In genomic region chr7:100708395-100708794, GRCh38 we compare ENCODE assay signal across 35 cellular contexts. TPM values are rescaled to one million over a fixed set of nuclear protein-coding genes. Genes with fewer than 3 reads are reported as not detected.
A peak's percentile ranks its signal among the peaks of the same experiment; 100 is the strongest.
DNase-seq lines count a peak whose midpoint lies in the region; ATAC-seq and TF ChIP-seq lines count a peak whose summit lies in the region.
"Had no signal": no experiment of that assay in that cellular context is flagged by ENCODE, and none has a peak within 500 bp of the region (broad histone marks: within the 10 kb centered on the region; RNA-seq: fewer than 3 reads in every experiment).

No MANE protein-coding gene starts in this region.

- CTCF ChIA-PET in activated CD4-positive, alpha-beta memory T cell treated with anti-CD3 and anti-CD28 coated beads, Interleukin-2, amount 10 ng/mL, durations not matched to agents 7 days and 5 days (lab: Charles Lee) = interaction anchor here (1.1 kb wide), 1 partner anchor 144 kb away, joined by 3 read pairs; the partner anchor contains the start of gene SLC12A9
- CTCF ChIA-PET in activated CD4-positive, alpha-beta memory T cell treated with anti-CD3 and anti-CD28 coated beads for 36 hours (lab: Charles Lee) = interaction anchor here (0.6 to 6.5 kb wide), 2 partner anchors 14 to 16 kb away, joined by 3 to 68 read pairs; no protein-coding TSS in a partner anchor
- CTCF ChIA-PET in HEK293T (lab: Yijun Ruan, JAX) = interaction anchor here (0.6 kb wide), 1 partner anchor 301 kb away, joined by 4 read pairs; no protein-coding TSS in a partner anchor

- peaks cover 17% of the 10 kb centered on the region for H3K4me1 Mint-ChIP-seq in activated CD4-positive, alpha-beta memory T cell treated with anti-CD3 and anti-CD28 coated beads, Interleukin-2, amount 10 ng/mL, durations not matched to agents 7 days and 5 days
- peaks cover 14% of the 10 kb centered on the region for H3K4me1 Mint-ChIP-seq in activated CD4-positive, alpha-beta memory T cell treated with anti-CD3 and anti-CD28 coated beads for 36 hours (ENCODE audit: low read depth)
- H3K4me1 Mint-ChIP-seq in activated naive CD8-positive, alpha-beta T cell (ENCODE audit: low read depth) = peaks cover 14% of the 10 kb centered on the region
- H3K4me1 Mint-ChIP-seq in naive B cell = peaks cover 15 to 21% (median 19%) of the 10 kb centered on the region in 3 donors
- peaks cover 14% of the 10 kb centered on the region for H3K4me1 Mint-ChIP-seq in CD14-positive monocyte

- intact Hi-C loops in activated CD4-positive, alpha-beta memory T cell treated with anti-CD3 and anti-CD28 coated beads for 36 hours (cut with micrococcal nuclease) = loop anchor here (5.0 kb wide), 1 partner anchor 169 kb away; the partner anchor contains the start of gene SRRT
- intact Hi-C loops in CD14-positive monocyte (cut with micrococcal nuclease) = loop anchor here (5.0 kb wide), 2 partner anchors 36 to 144 kb away; partner anchors contain the start of genes GNB2 (in 1 of the 2) and SLC12A9 (in 1 of the 2)

- no peaks in the 10 kb centered on the region for H3K27me3 Mint-ChIP-seq in activated CD4-positive, alpha-beta memory T cell treated with anti-CD3 and anti-CD28 coated beads, Interleukin-2, amount 10 ng/mL, durations not matched to agents 7 days and 5 days
- H3K27me3 Mint-ChIP-seq in activated CD4-positive, alpha-beta memory T cell treated with anti-CD3 and anti-CD28 coated beads for 36 hours = no peaks in the 10 kb centered on the region
- H3K27me3 Mint-ChIP-seq in activated naive CD8-positive, alpha-beta T cell = no peaks in the 10 kb centered on the region
- H3K27me3 Mint-ChIP-seq in naive B cell = no peaks in the 10 kb centered on the region
- H3K27me3 Mint-ChIP-seq in CD14-positive monocyte (ENCODE audit: low read depth in 3 of 3) = peaks cover 0 to 2% (median 1%) of the 10 kb centered on the region in 3 donors
- H3K27me3 Mint-ChIP-seq: effector memory CD8-positive, alpha-beta T cell; memory B cell; stimulated activated naive CD8-positive, alpha-beta T cell treated with anti-CD3 and anti-CD28 coated beads, Interleukin-15, amount 100 ng/mL, for 72 hours had no signal

- no peak for DNase-seq in activated CD4-positive, alpha-beta memory T cell treated with anti-CD3 and anti-CD28 coated beads, Interleukin-2, amount 10 ng/mL, durations not matched to agents 7 days and 5 days
- no peak for DNase-seq in activated CD4-positive, alpha-beta memory T cell treated with anti-CD3 and anti-CD28 coated beads for 36 hours
- DNase-seq in HEK293T (ENCODE audit: extremely low spot score) (no peak), naive B cell (no peak), hippocampal formation (lab: John Stamatoyannopoulos, UW) (no peak), CD14-positive monocyte (ENCODE audit: low spot score) (no peak), OCI-M2 (lab: John Stamatoyannopoulos, UW; ENCODE audit: unreplicated experiment) (no peak)
- DNase-seq: 8988T; activated CD4-positive, alpha-beta T cell treated with anti-CD3 and anti-CD28 coated beads for 4 hours; activated naive CD4-positive, alpha-beta T cell treated with anti-CD3 and anti-CD28 coated beads for 36 hours; AML-193; anterior cingulate cortex; cortex of kidney; DMS153; effector memory CD8-positive, alpha-beta T cell; erythroblast; glutamatergic neuron; MV-4-11; NCI-H1436; NCI-H2081 treated with DMSO at 0.1 percent for 48 hours; NCI-H226; NCI-H69; Peyer's patch; posterior cingulate gyrus; right cardiac atrium; SHP77; stimulated activated CD8-positive, alpha-beta memory T cell treated with anti-CD3 and anti-CD28 coated beads, Interleukin-4, amount 100 ng/mL, for 48 hours; stimulated activated naive CD8-positive, alpha-beta T cell treated with anti-CD3 and anti-CD28 coated beads, Interleukin-15, amount 100 ng/mL, for 72 hours; uterus had no signal

- no peak overlapping the region for H3K27ac Mint-ChIP-seq in activated CD4-positive, alpha-beta memory T cell treated with anti-CD3 and anti-CD28 coated beads, Interleukin-2, amount 10 ng/mL, durations not matched to agents 7 days and 5 days
- H3K27ac Mint-ChIP-seq in activated CD4-positive, alpha-beta memory T cell treated with anti-CD3 and anti-CD28 coated beads for 36 hours = no peak overlapping the region
- H3K27ac Mint-ChIP-seq in activated naive CD8-positive, alpha-beta T cell = no peak overlapping the region
- H3K27ac Mint-ChIP-seq in naive B cell (no peak overlapping the region), CD14-positive monocyte (peak overlapping the region in 2 of 7 donors; percentile 58 to 63)
- H3K27ac Mint-ChIP-seq: activated naive CD4-positive, alpha-beta T cell treated with anti-CD3 and anti-CD28 coated beads for 36 hours; memory B cell had no signal

- no peak for TF ChIP-seq CTCF in CD14-positive monocyte (IDR thresholded peaks at IDR 0.05)

- H3K4me3 Mint-ChIP-seq in activated CD4-positive, alpha-beta memory T cell treated with anti-CD3 and anti-CD28 coated beads, Interleukin-2, amount 10 ng/mL, durations not matched to agents 7 days and 5 days = peak overlapping the region; percentile 27
- H3K4me3 Mint-ChIP-seq in activated CD4-positive, alpha-beta memory T cell treated with anti-CD3 and anti-CD28 coated beads for 36 hours = no peak overlapping the region
- H3K4me3 Mint-ChIP-seq in activated naive CD8-positive, alpha-beta T cell = peak overlapping the region; percentile 42
- H3K4me3 Mint-ChIP-seq in naive B cell = peak overlapping the region in 5 of 8 donors; percentile 8 to 73 (median 54)
- no peak overlapping the region for H3K4me3 Mint-ChIP-seq in CD14-positive monocyte
- H3K4me3 Mint-ChIP-seq: activated naive CD4-positive, alpha-beta T cell treated with anti-CD3 and anti-CD28 coated beads for 36 hours had no signal

- no peak for ATAC-seq in naive B cell (ENCODE audit: low read depth in 2 of 2)
- ATAC-seq: effector memory CD8-positive, alpha-beta T cell; right cardiac atrium; stimulated activated naive CD8-positive, alpha-beta T cell treated with anti-CD3 and anti-CD28 coated beads, Interleukin-15, amount 100 ng/mL, for 72 hours had no signal

- POLR2A ChIA-PET in activated CD4-positive, alpha-beta memory T cell treated with anti-CD3 and anti-CD28 coated beads, Interleukin-2, amount 10 ng/mL, durations not matched to agents 7 days and 5 days (lab: Charles Lee) = no interaction called here
- POLR2A ChIA-PET in activated CD4-positive, alpha-beta memory T cell treated with anti-CD3 and anti-CD28 coated beads for 36 hours (lab: Charles Lee) = no interaction called here
- POLR2A ChIA-PET in HEK293T (lab: Yijun Ruan, JAX) = interaction anchor here (1.5 to 4.8 kb wide), 2 partner anchors 14 to 144 kb away, joined by 4 to 68 read pairs; partner anchors contain the start of genes EPO and SLC12A9

- no peaks in the 10 kb centered on the region for H3K9me3 Mint-ChIP-seq in activated CD4-positive, alpha-beta memory T cell treated with anti-CD3 and anti-CD28 coated beads, Interleukin-2, amount 10 ng/mL, durations not matched to agents 7 days and 5 days
- no peaks in the 10 kb centered on the region for H3K9me3 Mint-ChIP-seq in activated CD4-positive, alpha-beta memory T cell treated with anti-CD3 and anti-CD28 coated beads for 36 hours
- no peaks in the 10 kb centered on the region for H3K9me3 Mint-ChIP-seq in activated naive CD8-positive, alpha-beta T cell (ENCODE audit: low read depth)
- H3K9me3 Mint-ChIP-seq in naive B cell (no peaks in the 10 kb centered on the region), CD14-positive monocyte (no peaks in the 10 kb centered on the region)
- H3K9me3 Mint-ChIP-seq: activated naive CD4-positive, alpha-beta T cell treated with anti-CD3 and anti-CD28 coated beads for 36 hours; effector memory CD8-positive, alpha-beta T cell; memory B cell; stimulated activated naive CD8-positive, alpha-beta T cell treated with anti-CD3 and anti-CD28 coated beads, Interleukin-15, amount 100 ng/mL, for 72 hours had no signal

- H3K36me3 Mint-ChIP-seq in activated CD4-positive, alpha-beta memory T cell treated with anti-CD3 and anti-CD28 coated beads, Interleukin-2, amount 10 ng/mL, durations not matched to agents 7 days and 5 days (ENCODE audit: low read depth) = peaks cover 14% of the 10 kb centered on the region
- peaks cover 8% of the 10 kb centered on the region for H3K36me3 Mint-ChIP-seq in activated CD4-positive, alpha-beta memory T cell treated with anti-CD3 and anti-CD28 coated beads for 36 hours
- peaks cover 7% of the 10 kb centered on the region for H3K36me3 Mint-ChIP-seq in activated naive CD8-positive, alpha-beta T cell
- H3K36me3 Mint-ChIP-seq in naive B cell (no peaks in the 10 kb centered on the region), CD14-positive monocyte (peaks cover 2 to 7% of the 10 kb centered on the region in 2 donors)

TF ChIP-seq in HEK293T, 16 proteins besides CTCF, POLR2A, EP300 and RAD21 (continues in another document):
- 0 out of 2 replicates have a peak, but pooled peaks have one; percentile 38 for TF ChIP-seq ZNF384 (IDR thresholded peaks at IDR 0.05)

RNA-seq across cellular contexts. Expression of gene POP7, which starts 2.5 kb away (rescaled TPM):
- total RNA-seq in activated CD4-positive, alpha-beta memory T cell treated with anti-CD3 and anti-CD28 coated beads, Interleukin-2, amount 10 ng/mL, durations not matched to agents 7 days and 5 days = 10 to 100 TPM; 32.5 to 35.2 TPM
- 10 to 100 TPM; 38.7 to 42.2 TPM for total RNA-seq in activated CD4-positive, alpha-beta memory T cell treated with anti-CD3 and anti-CD28 coated beads for 36 hours
- 10 to 100 TPM; 25.3 to 41.0 (median 34.6) TPM for polyA plus RNA-seq in naive B cell (ENCODE audit: low read depth in 6 of 6)
- 10 to 100 TPM; 41.6 to 48.5 TPM for polyA plus RNA-seq in CD14-positive monocyte

RNA-seq across cellular contexts. Expression of gene EPO, which starts 11.9 kb away (rescaled TPM):
- total RNA-seq in activated CD4-positive, alpha-beta memory T cell treated with anti-CD3 and anti-CD28 coated beads, Interleukin-2, amount 10 ng/mL, durations not matched to agents 7 days and 5 days = not detected
- total RNA-seq in activated CD4-positive, alpha-beta memory T cell treated with anti-CD3 and anti-CD28 coated beads for 36 hours = not detected
- polyA plus RNA-seq in naive B cell (ENCODE audit: low read depth in 6 of 6) = not detected
- not detected for polyA plus RNA-seq in CD14-positive monocyte
- total RNA-seq: activated naive CD4-positive, alpha-beta T cell treated with anti-CD3 and anti-CD28 coated beads for 36 hours; cardiac muscle cell; Peyer's patch; right cardiac atrium; T-helper 2 cell treated with Interferon-gamma antibody and Interleukin-4, amounts not matched to agents 100 ng/mL and 5 ng/mL, for 36 hours; thoracic aorta had no signal
- polyA plus RNA-seq: right cardiac atrium had no signal

RNA-seq across cellular contexts. Expression of gene GIGYF1, which starts 14.3 kb away (rescaled TPM):
- total RNA-seq in activated CD4-positive, alpha-beta memory T cell treated with anti-CD3 and anti-CD28 coated beads, Interleukin-2, amount 10 ng/mL, durations not matched to agents 7 days and 5 days = 10 to 100 TPM; 43.4 to 47.4 TPM
- 10 to 100 TPM; 40.2 to 40.5 TPM for total RNA-seq in activated CD4-positive, alpha-beta memory T cell treated with anti-CD3 and anti-CD28 coated beads for 36 hours
- 1 to 10 TPM in 4 of 6 donors, under 1 TPM in 2; 0.69 to 2.9 (median 1.2) TPM for polyA plus RNA-seq in naive B cell (ENCODE audit: low read depth in 6 of 6)
- under 1 TPM; 0.30 to 0.34 TPM for polyA plus RNA-seq in CD14-positive monocyte

RNA-seq across cellular contexts. Expression of gene ZAN, which starts 25.0 kb away (rescaled TPM):
- total RNA-seq in activated CD4-positive, alpha-beta memory T cell treated with anti-CD3 and anti-CD28 coated beads, Interleukin-2, amount 10 ng/mL, durations not matched to agents 7 days and 5 days = not detected
- total RNA-seq in activated CD4-positive, alpha-beta memory T cell treated with anti-CD3 and anti-CD28 coated beads for 36 hours = not detected
- not detected for polyA plus RNA-seq in naive B cell (ENCODE audit: low read depth in 6 of 6)
- not detected for polyA plus RNA-seq in CD14-positive monocyte
- total RNA-seq: activated naive CD4-positive, alpha-beta T cell treated with anti-CD3 and anti-CD28 coated beads for 36 hours; cardiac muscle cell; LHCN-M2; Peyer's patch; right cardiac atrium; T-helper 2 cell treated with Interferon-gamma antibody and Interleukin-4, amounts not matched to agents 100 ng/mL and 5 ng/mL, for 36 hours; thoracic aorta had no signal
- polyA plus RNA-seq: cardiac muscle cell, right cardiac atrium had no signal

RNA-seq across cellular contexts. Expression of gene GNB2, which starts 34.9 kb away (rescaled TPM):
- total RNA-seq in activated CD4-positive, alpha-beta memory T cell treated with anti-CD3 and anti-CD28 coated beads, Interleukin-2, amount 10 ng/mL, durations not matched to agents 7 days and 5 days = 100 to 1,000 TPM; 263 to 266 TPM
- total RNA-seq in activated CD4-positive, alpha-beta memory T cell treated with anti-CD3 and anti-CD28 coated beads for 36 hours = 100 to 1,000 TPM; 228 to 231 TPM
- polyA plus RNA-seq in naive B cell (ENCODE audit: low read depth in 6 of 6) = 10 to 100 TPM; 46.2 to 65.4 (median 56.2) TPM
- 10 to 100 TPM; 90.0 to 94.6 TPM for polyA plus RNA-seq in CD14-positive monocyte

Comparison
In these comparisons a context has a peak if more than half of its experiments do, and no peak if none do; other contexts are left out.
1. H3K4me3 Mint-ChIP-seq: peak in activated CD4-positive, alpha-beta memory T cell treated with anti-CD3 and anti-CD28 coated beads, Interleukin-2, amount 10 ng/mL, durations not matched to agents 7 days and 5 days (single experiment), activated naive CD8-positive, alpha-beta T cell (single experiment) and naive B cell (5 of 8); none in activated CD4-positive, alpha-beta memory T cell treated with anti-CD3 and anti-CD28 coated beads for 36 hours (single experiment) and CD14-positive monocyte (0 of 2).